ENCODE assay signal across 15 cellular contexts in the genomic region with DNA sequence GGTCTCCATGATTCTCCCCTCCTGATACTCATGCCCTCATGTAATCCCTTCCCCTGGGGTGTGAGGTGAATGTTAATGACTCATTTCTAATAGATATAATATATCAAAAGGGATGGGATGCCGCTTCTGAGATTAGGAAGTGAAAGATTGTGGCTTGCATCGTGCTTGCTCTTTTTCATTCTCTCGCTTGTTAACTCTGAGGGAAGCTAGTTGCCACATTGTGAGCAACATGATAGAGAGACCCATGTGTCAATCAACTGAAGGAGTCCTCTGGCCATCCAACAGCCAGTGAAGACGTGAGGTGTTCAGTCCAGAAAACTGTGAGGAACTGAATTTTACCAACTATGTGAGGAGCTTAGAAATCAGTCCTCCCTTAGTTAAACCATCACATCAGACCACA. TPM values are rescaled to one million over a fixed set of nuclear protein-coding genes. Genes with fewer than 3 reads are reported as not detected.
DNase-seq lines count a peak whose midpoint lies in the region; ATAC-seq lines count a peak whose summit lies in the region.
"Had no signal": no experiment of that assay in that cellular context is flagged by ENCODE, and none has a peak within 500 bp of the region (broad histone marks: within the 10 kb centered on the region; RNA-seq: fewer than 3 reads in every experiment).

No MANE protein-coding gene starts in this region.

- H3K27me3 Mint-ChIP-seq in activated CD4-positive, alpha-beta T cell treated with anti-CD3 and anti-CD28 coated beads for 36 hours: no peaks in the 10 kb centered on the region
- H3K27me3 Mint-ChIP-seq in activated CD4-positive, alpha-beta T cell treated with anti-CD3 and anti-CD28 coated beads, Interleukin-2, amount 10 ng/mL, durations not matched to agents 7 days and 5 days: no peaks in the 10 kb centered on the region
- H3K27me3 Mint-ChIP-seq in stimulated activated naive CD8-positive, alpha-beta T cell treated with anti-CD3 and anti-CD28 coated beads, Interleukin-15, Interleukin-2, amounts not matched to agents 100 ng/mL and 50 ng/mL, for 24 hours: no peaks in the 10 kb centered on the region
- H3K27me3 Mint-ChIP-seq: T-cell had no signal

- H3K4me3 Mint-ChIP-seq in activated CD4-positive, alpha-beta T cell treated with anti-CD3 and anti-CD28 coated beads for 36 hours: no peak overlapping the region
- H3K4me3 Mint-ChIP-seq in activated CD4-positive, alpha-beta T cell treated with anti-CD3 and anti-CD28 coated beads, Interleukin-2, amount 10 ng/mL, durations not matched to agents 7 days and 5 days: no peak overlapping the region
- no peak overlapping the region for H3K4me3 Mint-ChIP-seq in stimulated activated naive CD8-positive, alpha-beta T cell treated with anti-CD3 and anti-CD28 coated beads, Interleukin-15, Interleukin-2, amounts not matched to agents 100 ng/mL and 50 ng/mL, for 24 hours
- H3K4me3 Mint-ChIP-seq: T-cell had no signal

- no peaks in the 10 kb centered on the region for H3K36me3 Mint-ChIP-seq in activated CD4-positive, alpha-beta T cell treated with anti-CD3 and anti-CD28 coated beads for 36 hours (ENCODE audit: low read depth)
- no peaks in the 10 kb centered on the region for H3K36me3 Mint-ChIP-seq in activated CD4-positive, alpha-beta T cell treated with anti-CD3 and anti-CD28 coated beads, Interleukin-2, amount 10 ng/mL, durations not matched to agents 7 days and 5 days (ENCODE audit: low read depth)
- H3K36me3 Mint-ChIP-seq in stimulated activated naive CD8-positive, alpha-beta T cell treated with anti-CD3 and anti-CD28 coated beads, Interleukin-15, Interleukin-2, amounts not matched to agents 100 ng/mL and 50 ng/mL, for 24 hours (ENCODE audit: low read depth): peaks cover 3% of the 10 kb centered on the region

- DNase-seq in activated CD4-positive, alpha-beta T cell treated with anti-CD3 and anti-CD28 coated beads for 36 hours: no peak
- no peak for DNase-seq in activated CD4-positive, alpha-beta T cell treated with anti-CD3 and anti-CD28 coated beads, Interleukin-2, amount 10 ng/mL, durations not matched to agents 7 days and 5 days
- DNase-seq in NCI-H2196 treated with DMSO at 0.1 percent for 48 hours (lab: John Stamatoyannopoulos, UW; ENCODE audit: unreplicated experiment): no peak
- no peak for DNase-seq in NCI-H2107 treated with DMSO at 0.1 percent for 48 hours (lab: John Stamatoyannopoulos, UW; ENCODE audit: unreplicated experiment)
- no peak for DNase-seq in medulla oblongata (ENCODE audit: extremely low spot score)
- DNase-seq: DMS153, NCI-H146, T-cell had no signal

- H3K9me3 Mint-ChIP-seq in activated CD4-positive, alpha-beta T cell treated with anti-CD3 and anti-CD28 coated beads for 36 hours (ENCODE audit: low read depth): peaks cover 2% of the 10 kb centered on the region
- H3K9me3 Mint-ChIP-seq in activated CD4-positive, alpha-beta T cell treated with anti-CD3 and anti-CD28 coated beads, Interleukin-2, amount 10 ng/mL, durations not matched to agents 7 days and 5 days: peaks cover 2% of the 10 kb centered on the region
- H3K9me3 Mint-ChIP-seq in stimulated activated naive CD8-positive, alpha-beta T cell treated with anti-CD3 and anti-CD28 coated beads, Interleukin-15, Interleukin-2, amounts not matched to agents 100 ng/mL and 50 ng/mL, for 24 hours: peaks cover 6% of the 10 kb centered on the region

- intact Hi-C loops in activated CD4-positive, alpha-beta T cell treated with anti-CD3 and anti-CD28 coated beads for 36 hours (cut with DNase I, micrococcal nuclease): no loop called here

- H3K4me1 Mint-ChIP-seq in activated CD4-positive, alpha-beta T cell treated with anti-CD3 and anti-CD28 coated beads for 36 hours: peaks cover 9% of the 10 kb centered on the region
- peaks cover 5% of the 10 kb centered on the region for H3K4me1 Mint-ChIP-seq in activated CD4-positive, alpha-beta T cell treated with anti-CD3 and anti-CD28 coated beads, Interleukin-2, amount 10 ng/mL, durations not matched to agents 7 days and 5 days
- H3K4me1 Mint-ChIP-seq in stimulated activated naive CD8-positive, alpha-beta T cell treated with anti-CD3 and anti-CD28 coated beads, Interleukin-15, Interleukin-2, amounts not matched to agents 100 ng/mL and 50 ng/mL, for 24 hours (ENCODE audit: low read depth): peaks cover 35% of the 10 kb centered on the region

- ATAC-seq in activated CD4-positive, alpha-beta T cell treated with anti-CD3 and anti-CD28 coated beads for 36 hours: peak; percentile 16
- ATAC-seq in GM21737 (IDR thresholded peaks at IDR 0.05; ENCODE audit: unreplicated experiment) (peak; percentile 82), HG03159 (IDR thresholded peaks at IDR 0.05; ENCODE audit: unreplicated experiment) (peak; percentile 94)
- ATAC-seq: T-cell had no signal

- no peak overlapping the region for H3K27ac Mint-ChIP-seq in activated CD4-positive, alpha-beta T cell treated with anti-CD3 and anti-CD28 coated beads for 36 hours
- no peak overlapping the region for H3K27ac Mint-ChIP-seq in activated CD4-positive, alpha-beta T cell treated with anti-CD3 and anti-CD28 coated beads, Interleukin-2, amount 10 ng/mL, durations not matched to agents 7 days and 5 days
- peak overlapping the region; percentile 37 for H3K27ac Mint-ChIP-seq in stimulated activated naive CD8-positive, alpha-beta T cell treated with anti-CD3 and anti-CD28 coated beads, Interleukin-15, Interleukin-2, amounts not matched to agents 100 ng/mL and 50 ng/mL, for 24 hours
- H3K27ac Mint-ChIP-seq: T-cell had no signal

- CTCF ChIA-PET in activated CD4-positive, alpha-beta T cell treated with anti-CD3 and anti-CD28 coated beads for 36 hours (lab: Charles Lee): no interaction called here
- CTCF ChIA-PET in activated CD4-positive, alpha-beta T cell treated with anti-CD3 and anti-CD28 coated beads, Interleukin-2, amount 10 ng/mL, durations not matched to agents 7 days and 5 days (lab: Charles Lee): no interaction called here

- POLR2A ChIA-PET in activated CD4-positive, alpha-beta T cell treated with anti-CD3 and anti-CD28 coated beads for 36 hours (lab: Charles Lee): no interaction called here
- POLR2A ChIA-PET in activated CD4-positive, alpha-beta T cell treated with anti-CD3 and anti-CD28 coated beads, Interleukin-2, amount 10 ng/mL, durations not matched to agents 7 days and 5 days (lab: Charles Lee): no interaction called here

RNA-seq across cellular contexts. Expression of a gene that starts 28.9 kb away (rescaled TPM):
- total RNA-seq in activated CD4-positive, alpha-beta T cell treated with anti-CD3 and anti-CD28 coated beads for 36 hours: not detected
- not detected for total RNA-seq in activated CD4-positive, alpha-beta T cell treated with anti-CD3 and anti-CD28 coated beads, Interleukin-2, amount 10 ng/mL, durations not matched to agents 7 days and 5 days
- total RNA-seq: A673; activated CD8-positive, alpha-beta memory T cell treated with anti-CD3 and anti-CD28 coated beads for 36 hours; fibroblast of villous mesenchyme; smooth muscle cell had no signal

RNA-seq across cellular contexts. Expression of a gene that starts 29.6 kb away (rescaled TPM):
- under 1 TPM; 0.23 to 0.27 TPM for total RNA-seq in activated CD4-positive, alpha-beta T cell treated with anti-CD3 and anti-CD28 coated beads for 36 hours
- under 1 TPM; 0.10 TPM for total RNA-seq in activated CD4-positive, alpha-beta T cell treated with anti-CD3 and anti-CD28 coated beads, Interleukin-2, amount 10 ng/mL, durations not matched to agents 7 days and 5 days
- total RNA-seq: A673, fibroblast of villous mesenchyme, smooth muscle cell had no signal

Comparison
In these comparisons a context has a peak if more than half of its experiments do, and no peak if none do; other contexts are left out.
1. ATAC-seq: peak in every context shown above with its lines; median percentile 94 in HG03159; 82 in GM21737; 16 in activated CD4-positive, alpha-beta T cell treated with anti-CD3 and anti-CD28 coated beads for 36 hours.